In the genomic region with DNA sequence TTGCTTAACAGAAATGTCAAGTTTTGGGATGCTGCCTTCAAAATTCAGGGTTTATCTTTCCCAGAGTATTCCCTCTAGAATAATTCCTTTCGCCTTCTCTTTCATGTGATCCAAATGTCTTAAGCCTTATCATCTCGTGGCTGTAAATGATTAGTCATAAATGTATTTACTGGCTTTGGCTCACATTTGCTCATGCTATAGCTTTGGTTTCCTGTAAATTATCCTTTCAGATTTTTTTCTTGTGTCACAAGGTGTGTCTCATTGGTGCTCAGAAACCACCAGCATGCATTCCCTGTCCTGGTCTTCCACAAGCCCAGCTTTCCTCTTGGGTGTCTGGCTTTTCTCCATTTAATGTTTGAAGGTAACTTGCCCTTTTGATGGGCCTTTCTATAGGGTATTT, we compare ENCODE assay signal across 2 cellular contexts.
TF ChIP-seq lines count a peak whose summit lies in the region.

No MANE protein-coding gene starts in this region.

TF ChIP-seq in GM23338, 12 proteins besides CTCF, POLR2A, EP300 and RAD21:
- TF ChIP-seq, protein P1, sequence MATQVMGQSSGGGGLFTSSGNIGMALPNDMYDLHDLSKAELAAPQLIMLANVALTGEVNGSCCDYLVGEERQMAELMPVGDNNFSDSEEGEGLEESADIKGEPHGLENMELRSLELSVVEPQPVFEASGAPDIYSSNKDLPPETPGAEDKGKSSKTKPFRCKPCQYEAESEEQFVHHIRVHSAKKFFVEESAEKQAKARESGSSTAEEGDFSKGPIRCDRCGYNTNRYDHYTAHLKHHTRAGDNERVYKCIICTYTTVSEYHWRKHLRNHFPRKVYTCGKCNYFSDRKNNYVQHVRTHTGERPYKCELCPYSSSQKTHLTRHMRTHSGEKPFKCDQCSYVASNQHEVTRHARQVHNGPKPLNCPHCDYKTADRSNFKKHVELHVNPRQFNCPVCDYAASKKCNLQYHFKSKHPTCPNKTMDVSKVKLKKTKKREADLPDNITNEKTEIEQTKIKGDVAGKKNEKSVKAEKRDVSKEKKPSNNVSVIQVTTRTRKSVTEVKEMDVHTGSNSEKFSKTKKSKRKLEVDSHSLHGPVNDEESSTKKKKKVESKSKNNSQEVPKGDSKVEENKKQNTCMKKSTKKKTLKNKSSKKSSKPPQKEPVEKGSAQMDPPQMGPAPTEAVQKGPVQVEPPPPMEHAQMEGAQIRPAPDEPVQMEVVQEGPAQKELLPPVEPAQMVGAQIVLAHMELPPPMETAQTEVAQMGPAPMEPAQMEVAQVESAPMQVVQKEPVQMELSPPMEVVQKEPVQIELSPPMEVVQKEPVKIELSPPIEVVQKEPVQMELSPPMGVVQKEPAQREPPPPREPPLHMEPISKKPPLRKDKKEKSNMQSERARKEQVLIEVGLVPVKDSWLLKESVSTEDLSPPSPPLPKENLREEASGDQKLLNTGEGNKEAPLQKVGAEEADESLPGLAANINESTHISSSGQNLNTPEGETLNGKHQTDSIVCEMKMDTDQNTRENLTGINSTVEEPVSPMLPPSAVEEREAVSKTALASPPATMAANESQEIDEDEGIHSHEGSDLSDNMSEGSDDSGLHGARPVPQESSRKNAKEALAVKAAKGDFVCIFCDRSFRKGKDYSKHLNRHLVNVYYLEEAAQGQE (IDR thresholded peaks at IDR 0.05; ENCODE audit: unreplicated experiment): no peak
- TF ChIP-seq ZNF114 (CRISPR knock-in tag; IDR thresholded peaks at IDR 0.05) (no peak), ZNF331 (CRISPR knock-in tag; IDR thresholded peaks at IDR 0.05; ENCODE audit: low read depth) (no peak), NANOG (IDR thresholded peaks at IDR 0.05; ENCODE audit: borderline replicate concordance) (no peak), STAT1 (IDR thresholded peaks at IDR 0.05; ENCODE audit: unreplicated experiment) (no peak), CREB1 (CRISPR knock-in tag; IDR thresholded peaks at IDR 0.05; ENCODE audit: low read depth) (no peak), EZH2 (IDR thresholded peaks at IDR 0.05; ENCODE audit: low read depth, unreplicated experiment) (no peak)

TF ChIP-seq in H1, 55 proteins besides CTCF, POLR2A, EP300 and RAD21 (continued from another document):
- TF ChIP-seq, protein P2, sequence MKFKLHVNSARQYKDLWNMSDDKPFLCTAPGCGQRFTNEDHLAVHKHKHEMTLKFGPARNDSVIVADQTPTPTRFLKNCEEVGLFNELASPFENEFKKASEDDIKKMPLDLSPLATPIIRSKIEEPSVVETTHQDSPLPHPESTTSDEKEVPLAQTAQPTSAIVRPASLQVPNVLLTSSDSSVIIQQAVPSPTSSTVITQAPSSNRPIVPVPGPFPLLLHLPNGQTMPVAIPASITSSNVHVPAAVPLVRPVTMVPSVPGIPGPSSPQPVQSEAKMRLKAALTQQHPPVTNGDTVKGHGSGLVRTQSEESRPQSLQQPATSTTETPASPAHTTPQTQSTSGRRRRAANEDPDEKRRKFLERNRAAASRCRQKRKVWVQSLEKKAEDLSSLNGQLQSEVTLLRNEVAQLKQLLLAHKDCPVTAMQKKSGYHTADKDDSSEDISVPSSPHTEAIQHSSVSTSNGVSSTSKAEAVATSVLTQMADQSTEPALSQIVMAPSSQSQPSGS (IDR thresholded peaks at IDR 0.05; ENCODE audit: low read length): no peak
- no peak for TF ChIP-seq JUN (IDR thresholded peaks at IDR 0.05; ENCODE audit: low read depth, low read length)
- TF ChIP-seq TBP (IDR thresholded peaks at IDR 0.05; ENCODE audit: low read depth, low read length): no peak
- no peak for TF ChIP-seq FOSL1 (IDR thresholded peaks at IDR 0.05; ENCODE audit: insufficient read depth, low read depth, low read length)
- TF ChIP-seq SIN3A (conservative IDR thresholded peaks at IDR 0.05 in 1 of 2, IDR thresholded peaks at IDR 0.05 in 1 of 2; ENCODE audit: low read depth in 1 of 2, low read length in 2 of 2): no peak
- no peak for TF ChIP-seq SUZ12 (IDR thresholded peaks at IDR 0.05; ENCODE audit: low read length)
- no peak for TF ChIP-seq CBX5 (IDR thresholded peaks at IDR 0.05; ENCODE audit: low read depth, low read length)
- TF ChIP-seq NANOG (IDR thresholded peaks at IDR 0.05; ENCODE audit: insufficient read depth, low read depth, low read length, poor library complexity, severe bottlenecking): no peak
- no peak for TF ChIP-seq CHD2 (IDR thresholded peaks at IDR 0.05; ENCODE audit: low read length)
- TF ChIP-seq NRF1 (IDR thresholded peaks at IDR 0.05; ENCODE audit: low read depth, low read length): no peak
- no peak for TF ChIP-seq HDAC2 (IDR thresholded peaks at IDR 0.05; ENCODE audit: borderline replicate concordance in 1 of 2, low read depth in 2 of 2, low read length in 2 of 2)
- TF ChIP-seq SIX5 (IDR thresholded peaks at IDR 0.05; ENCODE audit: low read depth, low read length): no peak
- TF ChIP-seq RNF2 (IDR thresholded peaks at IDR 0.05; ENCODE audit: borderline replicate concordance, low read depth, low read length, missing control alignments, poor library complexity, severe bottlenecking): no peak
